1 cellular context compared by ENCODE assay signal in genomic region chr3:114409291-114409690, GRCh38.
TF ChIP-seq lines count a peak whose summit lies in the region.

No MANE protein-coding gene starts in this region.

TF ChIP-seq in HepG2, 621 proteins besides CTCF, POLR2A, EP300 and RAD21 (continued from another document):
- TF ChIP-seq ZNF180 (CRISPR knock-in tag; IDR thresholded peaks at IDR 0.05; ENCODE audit: borderline replicate concordance, low read depth) (no peak), MIXL1 (CRISPR knock-in tag; IDR thresholded peaks at IDR 0.05) (no peak), ZNF607 (CRISPR knock-in tag; IDR thresholded peaks at IDR 0.05; ENCODE audit: borderline replicate concordance) (no peak), PRDM4 (CRISPR knock-in tag; IDR thresholded peaks at IDR 0.05; ENCODE audit: borderline replicate concordance) (no peak)
